1 cellular context compared by ENCODE assay signal in genomic region chr1:174158767-174159252, GRCh38.
TF ChIP-seq lines count a peak whose summit lies in the region.

No MANE protein-coding gene starts in this region.

TF ChIP-seq in K562, 482 proteins besides CTCF, POLR2A, EP300 and RAD21 (continued from another document):
- TF ChIP-seq CLOCK (CRISPR knock-in tag; IDR thresholded peaks at IDR 0.05; ENCODE audit: borderline replicate concordance), result no peak
- peak; percentile 89; the same call in 1 of the 2 replicates for TF ChIP-seq KDM2B (CRISPR knock-in tag; IDR thresholded peaks at IDR 0.05)
- peak; percentile 89; the same call in 1 of the 2 replicates for TF ChIP-seq CREB3 (tag; conservative IDR thresholded peaks at IDR 0.05; ENCODE audit: low read depth)
- no peak for TF ChIP-seq NFYB (IDR thresholded peaks at IDR 0.05; ENCODE audit: extremely low read depth, insufficient read length)
- 0 out of 2 replicates have a peak, but pooled peaks have one; percentile 12 for TF ChIP-seq REST (CRISPR knock-in tag; IDR thresholded peaks at IDR 0.05; ENCODE audit: low read depth)
- TF ChIP-seq ARNT (IDR thresholded peaks at IDR 0.05), result peak in 1 of 2 experiments; percentile 33; a peak in 1 of 4 replicates
- TF ChIP-seq ZNF655 (CRISPR knock-in tag; IDR thresholded peaks at IDR 0.05), result no peak
- peak; percentile 80 for TF ChIP-seq SNIP1 (IDR thresholded peaks at IDR 0.05; ENCODE audit: low read depth)
- no peak for TF ChIP-seq ZNF324 (CRISPR knock-in tag; IDR thresholded peaks at IDR 0.05)
- peak; percentile 20 for TF ChIP-seq ASH1L (IDR thresholded peaks at IDR 0.05; ENCODE audit: borderline replicate concordance, low read depth, partially characterized antibody)
